In genomic region chrX:25872786-25873185, GRCh38 we compare ENCODE assay signal across 16 cellular contexts.
DNase-seq lines count a peak whose midpoint lies in the region; ATAC-seq, FAIRE-seq and TF ChIP-seq lines count a peak whose summit lies in the region.
"Had no signal": no experiment of that assay in that cellular context is flagged by ENCODE, and none has a peak within 500 bp of the region (broad histone marks: within the 10 kb centered on the region; RNA-seq: fewer than 3 reads in every experiment).

No MANE protein-coding gene starts in this region.

- no peak overlapping the region for H3K27ac ChIP-seq in heart left ventricle

- no peak for TF ChIP-seq POLR2A in heart left ventricle (IDR thresholded peaks at IDR 0.05)

- no peaks in the 10 kb centered on the region for H3K9me3 ChIP-seq in heart left ventricle

- peak; percentile 81 for DNase-seq in DMS53 treated with DMSO at 0.1 percent for 48 hours (lab: John Stamatoyannopoulos, UW; ENCODE audit: unreplicated experiment)
- DNase-seq in fibroblast of the aortic adventitia (ENCODE audit: low read depth): peak; percentile 2
- peak; percentile 13 for DNase-seq in renal cortical epithelial cell (ENCODE audit: low read depth)
- DNase-seq in NCI-H1092 treated with DMSO at 0.1 percent for 48 hours (lab: John Stamatoyannopoulos, UW): no peak
- DNase-seq in heart left ventricle: no peak
- DNase-seq: C1 segment of cervical spinal cord; Calu3; CD4-positive, alpha-beta T cell; DMS 273 treated with DMSO at 0.1 percent for 48 hours; DND-41; GDM1; H7 had no signal

- ATAC-seq in HG03175 (IDR thresholded peaks at IDR 0.05; ENCODE audit: unreplicated experiment) (no peak), heart left ventricle (no peak)
- ATAC-seq: GM23338 had no signal

- FAIRE-seq in colon (lab: Jason Lieb, UNC): peak; percentile 91
- FAIRE-seq: GM12892 had no signal

- no peaks in the 10 kb centered on the region for H3K36me3 ChIP-seq in heart left ventricle

- no peaks in the 10 kb centered on the region for H3K4me1 ChIP-seq in heart left ventricle

- intact Hi-C loops in heart left ventricle (cut with DNase I): no loop called here

- no peak for TF ChIP-seq CTCF in fibroblast of the aortic adventitia (IDR thresholded peaks at IDR 0.05; ENCODE audit: insufficient read depth, low read length)
- TF ChIP-seq CTCF in heart left ventricle (IDR thresholded peaks at IDR 0.05): no peak

- no peaks in the 10 kb centered on the region for H3K27me3 ChIP-seq in heart left ventricle

- H3K4me3 ChIP-seq in fibroblast of the aortic adventitia (ENCODE audit: low read depth, low read length) (no peak overlapping the region), heart left ventricle (no peak overlapping the region)
- H3K4me3 ChIP-seq: GM23338 had no signal

Comparison
In these comparisons a context has a peak if more than half of its experiments do, and no peak if none do; other contexts are left out.
1. DNase-seq: peak in DMS53 treated with DMSO at 0.1 percent for 48 hours (single experiment), fibroblast of the aortic adventitia (single experiment) and renal cortical epithelial cell (single experiment); none in NCI-H1092 treated with DMSO at 0.1 percent for 48 hours (single experiment) and heart left ventricle (0 of 5).